ENCODE assay signal across 1 cellular context in the genomic region with DNA sequence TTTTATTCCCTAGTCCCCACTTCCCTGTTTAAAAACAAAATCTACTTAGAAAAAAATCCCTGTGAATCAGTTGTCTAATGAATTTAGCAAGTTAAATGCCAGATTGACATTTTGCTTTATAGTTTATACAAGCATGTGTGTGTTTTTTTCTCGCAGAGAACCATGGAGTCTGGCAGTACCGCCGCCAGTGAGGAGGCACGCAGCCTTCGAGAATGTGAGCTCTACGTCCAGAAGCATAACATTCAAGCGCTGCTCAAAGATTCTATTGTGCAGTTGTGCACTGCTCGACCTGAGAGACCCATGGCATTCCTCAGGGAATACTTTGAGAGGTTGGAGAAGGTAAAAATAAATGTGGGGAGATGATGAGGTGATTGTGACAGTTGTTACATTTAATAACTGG.
TF ChIP-seq lines count a peak whose summit lies in the region.

No MANE protein-coding gene starts in this region.

TF ChIP-seq in GM12878, 131 proteins besides CTCF, POLR2A, EP300 and RAD21:
- TF ChIP-seq ZNF207 (IDR thresholded peaks at IDR 0.05; ENCODE audit: borderline replicate concordance): no peak
- TF ChIP-seq, protein P1, sequence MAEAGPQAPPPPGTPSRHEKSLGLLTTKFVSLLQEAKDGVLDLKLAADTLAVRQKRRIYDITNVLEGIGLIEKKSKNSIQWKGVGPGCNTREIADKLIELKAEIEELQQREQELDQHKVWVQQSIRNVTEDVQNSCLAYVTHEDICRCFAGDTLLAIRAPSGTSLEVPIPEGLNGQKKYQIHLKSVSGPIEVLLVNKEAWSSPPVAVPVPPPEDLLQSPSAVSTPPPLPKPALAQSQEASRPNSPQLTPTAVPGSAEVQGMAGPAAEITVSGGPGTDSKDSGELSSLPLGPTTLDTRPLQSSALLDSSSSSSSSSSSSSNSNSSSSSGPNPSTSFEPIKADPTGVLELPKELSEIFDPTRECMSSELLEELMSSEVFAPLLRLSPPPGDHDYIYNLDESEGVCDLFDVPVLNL (IDR thresholded peaks at IDR 0.05; ENCODE audit: low read depth, low read length): no peak
- no peak for TF ChIP-seq GABPA (IDR thresholded peaks at IDR 0.05; ENCODE audit: low read depth)
- TF ChIP-seq DPF2 (IDR thresholded peaks at IDR 0.05): no peak
- TF ChIP-seq TCF3 (IDR thresholded peaks at IDR 0.05; ENCODE audit: borderline replicate concordance, insufficient read depth, low read depth, low read length): no peak
- TF ChIP-seq SMC3 (IDR thresholded peaks at IDR 0.05; ENCODE audit: borderline replicate concordance, low read length): no peak
- TF ChIP-seq LARP7 (IDR thresholded peaks at IDR 0.05): no peak
- TF ChIP-seq RAD51 (IDR thresholded peaks at IDR 0.05): no peak
- TF ChIP-seq TCF7 (IDR thresholded peaks at IDR 0.05; ENCODE audit: borderline replicate concordance): no peak
- TF ChIP-seq CBX5 (IDR thresholded peaks at IDR 0.05; ENCODE audit: low read depth): no peak
- no peak for TF ChIP-seq CREB1 (IDR thresholded peaks at IDR 0.05; ENCODE audit: low read depth)
- no peak for TF ChIP-seq PAX8 (IDR thresholded peaks at IDR 0.05)
- no peak for TF ChIP-seq MAX (IDR thresholded peaks at IDR 0.05; ENCODE audit: low read depth, low read length)
- no peak for TF ChIP-seq FOXK2 (IDR thresholded peaks at IDR 0.05)
- no peak for TF ChIP-seq PML (IDR thresholded peaks at IDR 0.05; ENCODE audit: low read length)
- no peak for TF ChIP-seq BRCA1 (IDR thresholded peaks at IDR 0.05; ENCODE audit: low read depth, low read length)
- TF ChIP-seq HDGF (IDR thresholded peaks at IDR 0.05): no peak
